In the genomic region with DNA sequence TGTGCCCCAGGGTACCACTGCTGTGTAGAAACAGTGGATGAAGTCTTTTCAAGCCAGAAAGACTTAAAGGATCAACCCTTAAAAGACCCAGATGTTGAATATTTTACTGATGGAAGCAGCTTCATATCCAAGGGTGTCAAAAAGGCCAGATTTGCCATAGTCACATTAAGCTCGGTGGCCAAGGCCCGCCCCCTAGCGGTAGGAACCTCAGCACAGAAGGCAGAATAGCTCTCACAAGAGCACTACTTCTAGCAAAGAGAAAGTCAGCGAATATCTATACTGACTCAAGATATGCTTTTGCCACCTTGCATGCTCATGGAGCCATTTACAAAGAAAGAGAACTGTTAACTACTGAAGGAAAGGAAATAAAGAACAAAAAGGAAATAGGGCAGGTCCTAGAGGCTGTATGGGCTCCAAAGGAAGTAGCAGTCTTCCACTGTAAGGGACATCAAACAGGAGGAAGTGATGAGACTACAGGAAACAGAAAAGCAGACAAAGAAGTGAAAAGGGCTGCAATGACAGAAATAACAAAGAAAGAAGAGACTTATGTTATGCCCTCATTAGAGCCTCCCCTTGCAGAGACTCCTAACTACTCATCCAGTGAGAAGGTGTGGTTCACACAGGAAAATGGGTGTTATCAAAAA, we compare ENCODE assay signal across 8 cellular contexts.
A peak's percentile ranks its signal among the peaks of the same experiment; 100 is the strongest.
DNase-seq lines count a peak whose midpoint lies in the region; ATAC-seq, FAIRE-seq and TF ChIP-seq lines count a peak whose summit lies in the region.

No MANE protein-coding gene starts in this region.

- H3K27ac Mint-ChIP-seq in endodermal cell, result no peak overlapping the region

- peaks cover 80% of the 10 kb centered on the region for H3K9me3 Mint-ChIP-seq in endodermal cell

- WGBS in endodermal cell (ENCODE audit: insufficient coverage in 1 of 2, insufficient read length in 1 of 2), 2 experiments, result 25 to 28% methylated on average over 4 of the region's 4 CpGs
- WGBS in pancreas, 2 donors, result 22 to 29% methylated on average over 4 of the region's 4 CpGs

- no peaks in the 10 kb centered on the region for H3K9me3 ChIP-seq in RWPE2 (ENCODE audit: severe bottlenecking)
- H3K9me3 ChIP-seq in endodermal cell (ENCODE audit: control insufficient read depth, low read length), result peaks cover 40% of the 10 kb centered on the region
- H3K9me3 ChIP-seq in pancreas, result no peaks in the 10 kb centered on the region

- intact Hi-C loops in pancreas (cut with DNase I), result no loop called here

- H3K4me1 ChIP-seq in RWPE2 (ENCODE audit: insufficient read depth, poor library complexity, severe bottlenecking), result no peaks in the 10 kb centered on the region
- no peaks in the 10 kb centered on the region for H3K4me1 ChIP-seq in endodermal cell (ENCODE audit: control insufficient read depth, insufficient read depth, low read length)
- H3K4me1 ChIP-seq in pancreas, result no peaks in the 10 kb centered on the region

- no peaks in the 10 kb centered on the region for H3K27me3 ChIP-seq in RWPE2 (ENCODE audit: insufficient read depth, poor library complexity, severe bottlenecking)
- no peaks in the 10 kb centered on the region for H3K27me3 ChIP-seq in endodermal cell (ENCODE audit: control insufficient read depth, insufficient read depth, low read length, poor library complexity, severe bottlenecking)
- no peaks in the 10 kb centered on the region for H3K27me3 ChIP-seq in pancreas

- ATAC-seq in GM19324 (IDR thresholded peaks at IDR 0.05; ENCODE audit: low FRiP score, unreplicated experiment), result peak; percentile 48
- peak; percentile 32 for ATAC-seq in HG03469 (IDR thresholded peaks at IDR 0.05; ENCODE audit: unreplicated experiment)
- ATAC-seq in RWPE2 (ENCODE audit: low read depth), result peak; percentile 34; the same call in 2 of the 3 replicates
- peak in 3 of 4 donors; percentile 47 to 68 (median 51) for ATAC-seq in pancreas

- H3K27ac ChIP-seq in RWPE2 (ENCODE audit: poor library complexity, severe bottlenecking) (no peak overlapping the region), endodermal cell (ENCODE audit: low read depth, low read length) (no peak overlapping the region), pancreas (no peak overlapping the region)

- peaks cover 23% of the 10 kb centered on the region for H3K36me3 Mint-ChIP-seq in endodermal cell (ENCODE audit: low read depth)

- H3K4me3 ChIP-seq in RWPE2 (ENCODE audit: severe bottlenecking) (no peak overlapping the region), endodermal cell (ENCODE audit: low read length) (no peak overlapping the region), pancreas (no peak overlapping the region)

- H3K4me1 Mint-ChIP-seq in endodermal cell, result peaks cover 2% of the 10 kb centered on the region

- H3K9ac ChIP-seq in endodermal cell (ENCODE audit: extremely low read depth, low read length, poor library complexity, severe bottlenecking), result no peak overlapping the region

- TF ChIP-seq CTCF in RWPE2 (IDR thresholded peaks at IDR 0.05; ENCODE audit: poor library complexity, severe bottlenecking), result peak; percentile 60
- TF ChIP-seq CTCF in endodermal cell (conservative IDR thresholded peaks at IDR 0.05), result peak; percentile 79
- peak; percentile 17 to 49 (median 32) for TF ChIP-seq CTCF in pancreas (IDR thresholded peaks at IDR 0.05)

- no peak overlapping the region for H3K4me3 Mint-ChIP-seq in endodermal cell

- DNase-seq in Daoy (ENCODE audit: low read depth) (peak; percentile 40), RWPE2 (ENCODE audit: low spot score) (no peak), endodermal cell (peak; percentile 90), pancreas (peak in 4 of 6 donors; percentile 9 to 75 (median 41)), NCI-H226 (no peak), NCI-H2029 treated with DMSO at 0.1 percent for 48 hours (lab: John Stamatoyannopoulos, UW) (no peak)

- H3K36me3 ChIP-seq in RWPE2 (ENCODE audit: low read depth) (no peaks in the 10 kb centered on the region), endodermal cell (ENCODE audit: control insufficient read depth, insufficient read depth, low read length) (peaks cover 12% of the 10 kb centered on the region), pancreas (no peaks in the 10 kb centered on the region)

- no peak for FAIRE-seq in pancreas (lab: Jason Lieb, UNC)

- H3K27me3 Mint-ChIP-seq in endodermal cell (ENCODE audit: insufficient read depth), result no peaks in the 10 kb centered on the region

Comparison
In these comparisons a context has a peak if more than half of its experiments do, and no peak if none do; other contexts are left out.
1. DNase-seq: peak in Daoy (single experiment), endodermal cell (single experiment) and pancreas (4 of 6); none in RWPE2 (single experiment), NCI-H226 (single experiment) and NCI-H2029 treated with DMSO at 0.1 percent for 48 hours (single experiment).
2. Peak in every context shown above with its lines, with median percentiles within 50 percentile points of each other: ATAC-seq and CTCF ChIP-seq.